ENCODE assay signal across 18 cellular contexts in the genomic region with DNA sequence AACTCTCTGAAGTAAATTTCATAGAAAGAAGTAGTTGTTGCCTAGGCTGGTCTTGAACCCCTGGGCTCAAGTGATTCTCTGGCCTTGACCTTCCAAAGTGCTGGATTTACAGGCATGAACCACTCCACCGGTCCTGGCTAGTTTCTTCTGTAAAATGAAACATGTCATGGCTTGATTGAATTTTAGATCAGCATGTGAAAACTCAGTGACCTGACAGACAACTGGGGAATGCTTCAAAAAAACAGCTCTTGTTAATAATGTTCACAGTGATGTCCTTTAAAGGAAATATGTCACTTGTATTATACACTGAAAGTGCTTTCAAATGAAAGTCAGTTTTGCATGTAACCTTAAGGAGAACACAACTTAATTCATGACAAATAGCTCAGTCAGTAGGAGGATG.
DNase-seq lines count a peak whose midpoint lies in the region; ATAC-seq and TF ChIP-seq lines count a peak whose summit lies in the region.
"Had no signal": no experiment of that assay in that cellular context is flagged by ENCODE, and none has a peak within 500 bp of the region (broad histone marks: within the 10 kb centered on the region; RNA-seq: fewer than 3 reads in every experiment).

No MANE protein-coding gene starts in this region.

- no peaks in the 10 kb centered on the region for H3K9me1 ChIP-seq in IMR-90 (ENCODE audit: insufficient read depth, low read length)

- DNase-seq in IMR-90 (no peak), epithelial cell of esophagus (ENCODE audit: low read depth) (peak; percentile 65), foreskin keratinocyte (peak; percentile 36 to 62), transverse colon (no peak), foreskin melanocyte (no peak), endodermal cell (no peak)
- DNase-seq: 8988T; CD4-positive, alpha-beta memory T cell; DMS153; DMS79 treated with DMSO at 0.1 percent for 48 hours; GF-D8; GOT3; H7; HFFc6 had no signal

- no peak overlapping the region for H4K91ac ChIP-seq in IMR-90 (ENCODE audit: insufficient read depth, low read depth, low read length)

- H2AK9ac ChIP-seq in IMR-90 (replicated peaks; ENCODE audit: low read depth, low read length, poor library complexity), result no peak overlapping the region

- no peak overlapping the region for H3K9ac ChIP-seq in IMR-90 (ENCODE audit: low read depth, low read length)
- no peak overlapping the region for H3K9ac ChIP-seq in endodermal cell (ENCODE audit: extremely low read depth, low read length, poor library complexity, severe bottlenecking)
- H3K9ac ChIP-seq: BLaER1 had no signal

- no peak overlapping the region for H3K27ac Mint-ChIP-seq in activated T-helper 17 cell treated with anti-CD3 and anti-CD28 coated beads, Interleukin-2, amount 50 U/mL, for 72 hours
- H3K27ac Mint-ChIP-seq in endodermal cell, result no peak overlapping the region
- H3K27ac Mint-ChIP-seq: CD4-positive, alpha-beta memory T cell; HFFc6 had no signal

- no peak for ATAC-seq in IMR-90 (ENCODE audit: low read depth)
- ATAC-seq in foreskin keratinocyte, result peak; percentile 14
- ATAC-seq in activated T-helper 17 cell treated with anti-CD3 and anti-CD28 coated beads, Interleukin-2, amount 50 U/mL, for 72 hours (replicated peaks), result no peak
- ATAC-seq: HCT116 had no signal

- TF ChIP-seq POLR2A in IMR-90 (IDR thresholded peaks at IDR 0.05; ENCODE audit: low read depth, low read length) (no peak), transverse colon (IDR thresholded peaks at IDR 0.05) (no peak)

- intact Hi-C loops in IMR-90 (cut with micrococcal nuclease) (no loop called here), transverse colon (cut with DNase I; ENCODE audit: low total_unique reads) (no loop called here)

- dilution Hi-C loops in IMR-90 (cut with HindIII; ENCODE audit: low sequenced_read_pairs, unreplicated experiment), result no loop called here

- no peaks in the 10 kb centered on the region for H3K4me1 Mint-ChIP-seq in activated T-helper 17 cell treated with anti-CD3 and anti-CD28 coated beads, Interleukin-2, amount 50 U/mL, for 72 hours
- peaks cover 32% of the 10 kb centered on the region for H3K4me1 Mint-ChIP-seq in endodermal cell
- H3K4me1 Mint-ChIP-seq: CD14-positive monocyte; CD4-positive, alpha-beta memory T cell had no signal

- no peak for TF ChIP-seq CTCF in IMR-90 (conservative IDR thresholded peaks at IDR 0.05; ENCODE audit: low read depth, low read length)
- TF ChIP-seq CTCF in epithelial cell of esophagus (IDR thresholded peaks at IDR 0.05; ENCODE audit: insufficient read depth, low read depth, low read length, missing control alignments), result no peak
- no peak for TF ChIP-seq CTCF in foreskin keratinocyte (conservative IDR thresholded peaks at IDR 0.05)
- TF ChIP-seq CTCF in transverse colon (IDR thresholded peaks at IDR 0.05), result no peak
- no peak for TF ChIP-seq CTCF in endodermal cell (conservative IDR thresholded peaks at IDR 0.05)

- no peak overlapping the region for H3K4me3 Mint-ChIP-seq in activated T-helper 17 cell treated with anti-CD3 and anti-CD28 coated beads, Interleukin-2, amount 50 U/mL, for 72 hours
- no peak overlapping the region for H3K4me3 Mint-ChIP-seq in endodermal cell
- H3K4me3 Mint-ChIP-seq: CD14-positive monocyte; CD4-positive, alpha-beta memory T cell; HFFc6 had no signal

- no peak overlapping the region; the same call in 1 of the 2 replicates for H3K14ac ChIP-seq in IMR-90 (replicated peaks; ENCODE audit: low read depth, low read length)

- no peak overlapping the region for H3K56ac ChIP-seq in IMR-90 (ENCODE audit: extremely low read depth, insufficient read depth, low read length)

- TF ChIP-seq RAD21 in IMR-90 (IDR thresholded peaks at IDR 0.05; ENCODE audit: low read length), result no peak

- no peaks in the 10 kb centered on the region for H3K79me1 ChIP-seq in IMR-90 (ENCODE audit: low read depth in 1 of 2, low read length in 2 of 2)

- no peak overlapping the region; the same call in 1 of the 2 replicates for H2AK5ac ChIP-seq in IMR-90 (ENCODE audit: low read depth, low read length)

- no peak overlapping the region for H2AFZ ChIP-seq in IMR-90 (replicated peaks; ENCODE audit: low read length, poor library complexity)

- no peak overlapping the region for H3K4me2 ChIP-seq in IMR-90 (ENCODE audit: low read depth, low read length)
- H3K4me2 ChIP-seq: BLaER1 had no signal

- no peak overlapping the region for H3K4ac ChIP-seq in IMR-90 (ENCODE audit: low read depth, low read length)

- TF ChIP-seq EP300 in transverse colon (IDR thresholded peaks at IDR 0.05; ENCODE audit: low read depth), result no peak

- no peaks in the 10 kb centered on the region for H4K20me1 ChIP-seq in IMR-90 (ENCODE audit: insufficient read depth, low read length)
- H4K20me1 ChIP-seq: BLaER1 had no signal

- H3K27me3 Mint-ChIP-seq in activated T-helper 17 cell treated with anti-CD3 and anti-CD28 coated beads, Interleukin-2, amount 50 U/mL, for 72 hours, result no peaks in the 10 kb centered on the region
- no peaks in the 10 kb centered on the region for H3K27me3 Mint-ChIP-seq in endodermal cell (ENCODE audit: insufficient read depth)
- H3K27me3 Mint-ChIP-seq: CD4-positive, alpha-beta memory T cell had no signal

- H2BK15ac ChIP-seq in IMR-90 (ENCODE audit: low read depth, low read length), result no peak overlapping the region

- no peaks in the 10 kb centered on the region for H3K36me3 Mint-ChIP-seq in activated T-helper 17 cell treated with anti-CD3 and anti-CD28 coated beads, Interleukin-2, amount 50 U/mL, for 72 hours (ENCODE audit: low read depth)
- no peaks in the 10 kb centered on the region for H3K36me3 Mint-ChIP-seq in endodermal cell (ENCODE audit: low read depth)
- H3K36me3 Mint-ChIP-seq: CD14-positive monocyte; CD4-positive, alpha-beta memory T cell had no signal

- H3K4me3 ChIP-seq in IMR-90 (ENCODE audit: insufficient read depth, low read depth, low read length) (no peak overlapping the region), epithelial cell of esophagus (ENCODE audit: low read length) (no peak overlapping the region), transverse colon (no peak overlapping the region), endodermal cell (ENCODE audit: low read length) (no peak overlapping the region)
- H3K4me3 ChIP-seq: BLaER1 had no signal

- H3K9me3 ChIP-seq in IMR-90 (ENCODE audit: control insufficient read depth, insufficient read depth, low read length) (no peaks in the 10 kb centered on the region), transverse colon (no peaks in the 10 kb centered on the region), endodermal cell (ENCODE audit: control insufficient read depth, low read length) (no peaks in the 10 kb centered on the region)
- H3K9me3 ChIP-seq: BLaER1 had no signal

- H3K23ac ChIP-seq in IMR-90 (ENCODE audit: low read depth, low read length), result peak overlapping the region; percentile 28; the same call in 1 of the 2 replicates

- POLR2A ChIA-PET in IMR-90 (lab: Charles Lee; ENCODE audit: unreplicated experiment), result no interaction called here

- WGBS in IMR-90 (ENCODE audit: extremely low coverage in 2 of 2, insufficient read length in 1 of 2), 2 experiments, result no CpG with 5 or more reads among the region's 1 CpG
- 68 to 86% methylated on average over 1 of the region's 1 CpG for WGBS in transverse colon (ENCODE audit: low coverage in 1 of 2), 2 donors
- WGBS in endodermal cell (ENCODE audit: insufficient coverage in 1 of 2, insufficient read length in 1 of 2), 2 experiments, result 83 to 98% methylated on average over 1 of the region's 1 CpG

- no TSS peak for BruUV-seq in IMR-90 (replicated peaks; lab: Mats Ljungman, UMichigan)

- no peak overlapping the region for H2BK5ac ChIP-seq in IMR-90 (ENCODE audit: low read depth, low read length, poor library complexity, severe bottlenecking)

- in situ Hi-C loops in IMR-90 (cut with MboI; ENCODE audit: low sequenced_read_pairs) (no loop called here), transverse colon (cut with MboI; ENCODE audit: low pct_ligation_motif_present in 1 of 4, low pct_unique_long_range_greater_than_20kb in 1 of 4, low sequenced_read_pairs in 3 of 4) (no loop called here)

- no peak overlapping the region for H4K5ac ChIP-seq in IMR-90 (ENCODE audit: low read depth, low read length)

- no peak overlapping the region; the same call in 1 of the 2 replicates for H3K18ac ChIP-seq in IMR-90 (ENCODE audit: low read depth, low read length)

- CTCF ChIA-PET in IMR-90 (lab: Yijun Ruan, JAX), result interaction anchor here (1.0 kb wide), 1 partner anchor 11 kb away, joined by 4 read pairs; no protein-coding TSS in a partner anchor

- H2BK20ac ChIP-seq in IMR-90 (ENCODE audit: low read depth, low read length), result no peak overlapping the region; the same call in 1 of the 2 replicates

- peak overlapping the region; percentile 25; the same call in 1 of the 2 replicates for H2BK120ac ChIP-seq in IMR-90 (ENCODE audit: low read depth, low read length)

- peaks cover 3% of the 10 kb centered on the region; the same call in 1 of the 2 replicates for H3K4me1 ChIP-seq in IMR-90 (ENCODE audit: control insufficient read depth, insufficient read depth, low read length)
- H3K4me1 ChIP-seq in foreskin keratinocyte, result peaks cover 3% of the 10 kb centered on the region
- H3K4me1 ChIP-seq in transverse colon, result peaks cover 4 to 36% (median 14%) of the 10 kb centered on the region in 4 donors
- H3K4me1 ChIP-seq in endodermal cell (ENCODE audit: control insufficient read depth, insufficient read depth, low read length), result peaks cover 19% of the 10 kb centered on the region
- H3K4me1 ChIP-seq: BLaER1 had no signal

- H3K9me3 Mint-ChIP-seq in activated T-helper 17 cell treated with anti-CD3 and anti-CD28 coated beads, Interleukin-2, amount 50 U/mL, for 72 hours, result no peaks in the 10 kb centered on the region
- H3K9me3 Mint-ChIP-seq in endodermal cell, result no peaks in the 10 kb centered on the region
- H3K9me3 Mint-ChIP-seq: CD4-positive, alpha-beta memory T cell; HFFc6 had no signal

- H3K36me3 ChIP-seq in IMR-90 (ENCODE audit: control insufficient read depth, insufficient read depth, low read length), result no peaks in the 10 kb centered on the region
- no peaks in the 10 kb centered on the region for H3K36me3 ChIP-seq in transverse colon
- no peaks in the 10 kb centered on the region for H3K36me3 ChIP-seq in endodermal cell (ENCODE audit: control insufficient read depth, insufficient read depth, low read length)
- H3K36me3 ChIP-seq: BLaER1 had no signal

- H3K27ac ChIP-seq in IMR-90 (ENCODE audit: insufficient read depth, low read length) (no peak overlapping the region), foreskin keratinocyte (peak overlapping the region; percentile 3), transverse colon (peak overlapping the region in 3 of 4 donors; percentile 56 to 77 (median 76)), endodermal cell (ENCODE audit: low read depth, low read length) (no peak overlapping the region)
- H3K27ac ChIP-seq: BLaER1 had no signal

- H4K8ac ChIP-seq in IMR-90 (ENCODE audit: low read depth in 2 of 2, low read length in 2 of 2), result no peak overlapping the region; a peak in 1 of 4 replicates

- H3K27me3 ChIP-seq in IMR-90 (ENCODE audit: control insufficient read depth, insufficient read depth, low read length) (no peaks in the 10 kb centered on the region), foreskin keratinocyte (no peaks in the 10 kb centered on the region), transverse colon (no peaks in the 10 kb centered on the region), endodermal cell (ENCODE audit: control insufficient read depth, insufficient read depth, low read length, poor library complexity, severe bottlenecking) (no peaks in the 10 kb centered on the region)
- H3K27me3 ChIP-seq: BLaER1 had no signal

TF ChIP-seq in IMR-90, 13 proteins besides CTCF, POLR2A, EP300 and RAD21 (continues in another document):
- no peak for TF ChIP-seq MXI1 (IDR thresholded peaks at IDR 0.05; ENCODE audit: borderline replicate concordance, low read depth, low read length)

Comparison
In these comparisons a context has a peak if more than half of its experiments do, and no peak if none do; other contexts are left out.
1. DNase-seq: peak in epithelial cell of esophagus (single experiment) and foreskin keratinocyte (2 of 2); none in IMR-90 (single experiment), transverse colon (single experiment), foreskin melanocyte (single experiment) and endodermal cell (single experiment).
2. H3K27ac ChIP-seq: peak in foreskin keratinocyte (single experiment) and transverse colon (3 of 4); none in IMR-90 (single experiment) and endodermal cell (single experiment).